In genomic region chr3:141368062-141368924, GRCh38 we compare ENCODE assay signal across 1 cellular context.
A peak's percentile ranks its signal among the peaks of the same experiment; 100 is the strongest.
TF ChIP-seq lines count a peak whose summit lies in the region.

A gene with protein sequence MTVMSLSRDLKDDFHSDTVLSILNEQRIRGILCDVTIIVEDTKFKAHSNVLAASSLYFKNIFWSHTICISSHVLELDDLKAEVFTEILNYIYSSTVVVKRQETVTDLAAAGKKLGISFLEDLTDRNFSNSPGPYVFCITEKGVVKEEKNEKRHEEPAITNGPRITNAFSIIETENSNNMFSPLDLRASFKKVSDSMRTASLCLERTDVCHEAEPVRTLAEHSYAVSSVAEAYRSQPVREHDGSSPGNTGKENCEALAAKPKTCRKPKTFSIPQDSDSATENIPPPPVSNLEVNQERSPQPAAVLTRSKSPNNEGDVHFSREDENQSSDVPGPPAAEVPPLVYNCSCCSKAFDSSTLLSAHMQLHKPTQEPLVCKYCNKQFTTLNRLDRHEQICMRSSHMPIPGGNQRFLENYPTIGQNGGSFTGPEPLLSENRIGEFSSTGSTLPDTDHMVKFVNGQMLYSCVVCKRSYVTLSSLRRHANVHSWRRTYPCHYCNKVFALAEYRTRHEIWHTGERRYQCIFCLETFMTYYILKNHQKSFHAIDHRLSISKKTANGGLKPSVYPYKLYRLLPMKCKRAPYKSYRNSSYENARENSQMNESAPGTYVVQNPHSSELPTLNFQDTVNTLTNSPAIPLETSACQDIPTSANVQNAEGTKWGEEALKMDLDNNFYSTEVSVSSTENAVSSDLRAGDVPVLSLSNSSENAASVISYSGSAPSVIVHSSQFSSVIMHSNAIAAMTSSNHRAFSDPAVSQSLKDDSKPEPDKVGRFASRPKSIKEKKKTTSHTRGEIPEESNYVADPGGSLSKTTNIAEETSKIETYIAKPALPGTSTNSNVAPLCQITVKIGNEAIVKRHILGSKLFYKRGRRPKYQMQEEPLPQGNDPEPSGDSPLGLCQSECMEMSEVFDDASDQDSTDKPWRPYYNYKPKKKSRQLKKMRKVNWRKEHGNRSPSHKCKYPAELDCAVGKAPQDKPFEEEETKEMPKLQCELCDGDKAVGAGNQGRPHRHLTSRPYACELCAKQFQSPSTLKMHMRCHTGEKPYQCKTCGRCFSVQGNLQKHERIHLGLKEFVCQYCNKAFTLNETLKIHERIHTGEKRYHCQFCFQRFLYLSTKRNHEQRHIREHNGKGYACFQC (N-terminal part only) (plus strand): TSS chr3:141368504. CDS start chr3:141442389, 73,885 bp downstream.

TF ChIP-seq in HepG2, 621 proteins besides CTCF, POLR2A, EP300 and RAD21 (continued from another document and continues in another):
- TF ChIP-seq, protein P1, sequence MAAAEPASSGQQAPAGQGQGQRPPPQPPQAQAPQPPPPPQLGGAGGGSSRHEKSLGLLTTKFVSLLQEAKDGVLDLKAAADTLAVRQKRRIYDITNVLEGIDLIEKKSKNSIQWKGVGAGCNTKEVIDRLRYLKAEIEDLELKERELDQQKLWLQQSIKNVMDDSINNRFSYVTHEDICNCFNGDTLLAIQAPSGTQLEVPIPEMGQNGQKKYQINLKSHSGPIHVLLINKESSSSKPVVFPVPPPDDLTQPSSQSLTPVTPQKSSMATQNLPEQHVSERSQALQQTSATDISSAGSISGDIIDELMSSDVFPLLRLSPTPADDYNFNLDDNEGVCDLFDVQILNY (CRISPR knock-in tag; conservative IDR thresholded peaks at IDR 0.05): 0 out of 2 replicates have a peak, but pooled peaks have one; percentile 16
- TF ChIP-seq CENPT (CRISPR knock-in tag; IDR thresholded peaks at IDR 0.05; ENCODE audit: low read depth) (no peak), RFX3 (CRISPR knock-in tag; IDR thresholded peaks at IDR 0.05) (no peak), SETDB1 (CRISPR knock-in tag; IDR thresholded peaks at IDR 0.05; ENCODE audit: borderline replicate concordance) (no peak), ZNF556 (CRISPR knock-in tag; IDR thresholded peaks at IDR 0.05; ENCODE audit: borderline replicate concordance) (peak; percentile 39; the same call in 1 of the 2 replicates), FOXP1 (IDR thresholded peaks at IDR 0.05) (no peak), FOXP1 (CRISPR knock-in tag; IDR thresholded peaks at IDR 0.05) (peak; percentile 63), ISL2 (CRISPR knock-in tag; IDR thresholded peaks at IDR 0.05) (peak; percentile 86), ZNF230 (CRISPR knock-in tag; IDR thresholded peaks at IDR 0.05) (no peak), HCFC1 (IDR thresholded peaks at IDR 0.05; ENCODE audit: low read depth, low read length) (no peak), EED (CRISPR knock-in tag; IDR thresholded peaks at IDR 0.05) (peak; percentile 48; the same call in 1 of the 2 replicates), ZNF704 (CRISPR knock-in tag; IDR thresholded peaks at IDR 0.05; ENCODE audit: borderline replicate concordance) (no peak), ZNF549 (CRISPR knock-in tag; IDR thresholded peaks at IDR 0.05) (no peak), GATAD1 (CRISPR knock-in tag; IDR thresholded peaks at IDR 0.05) (peak; percentile 74), ZNF766 (CRISPR knock-in tag; IDR thresholded peaks at IDR 0.05; ENCODE audit: borderline replicate concordance) (0 out of 2 replicates have a peak, but pooled peaks have one; percentile 83), ZFP37 (CRISPR knock-in tag; IDR thresholded peaks at IDR 0.05; ENCODE audit: borderline replicate concordance) (peak; percentile 93; the same call in 1 of the 2 replicates), RARG (CRISPR knock-in tag; IDR thresholded peaks at IDR 0.05; ENCODE audit: low read depth) (no peak), FUBP1 (CRISPR knock-in tag; IDR thresholded peaks at IDR 0.05; ENCODE audit: borderline replicate concordance) (no peak), LCORL (IDR thresholded peaks at IDR 0.05) (no peak), LCORL (CRISPR knock-in tag; IDR thresholded peaks at IDR 0.05) (peak; percentile 97), ZNF713 (CRISPR knock-in tag; IDR thresholded peaks at IDR 0.05) (0 out of 2 replicates have a peak, but pooled peaks have one; percentile 26), ARID4A (CRISPR knock-in tag; IDR thresholded peaks at IDR 0.05; ENCODE audit: borderline replicate concordance) (peak; percentile 78; the same call in 1 of the 2 replicates), BRF2 (CRISPR knock-in tag; IDR thresholded peaks at IDR 0.05) (no peak), CREB1 (IDR thresholded peaks at IDR 0.05) (peak; percentile 97), CREB1 (CRISPR knock-in tag; IDR thresholded peaks at IDR 0.05) (peak; percentile 94), SIX4 (CRISPR knock-in tag; IDR thresholded peaks at IDR 0.05) (peak; percentile 74; the same call in 1 of the 2 replicates), BRCA1 (CRISPR knock-in tag; IDR thresholded peaks at IDR 0.05) (peak; percentile 77; the same call in 1 of the 2 replicates), ZNF101 (CRISPR knock-in tag; IDR thresholded peaks at IDR 0.05; ENCODE audit: borderline replicate concordance, low read depth) (no peak), ZNF616 (CRISPR knock-in tag; IDR thresholded peaks at IDR 0.05; ENCODE audit: low read depth) (0 out of 2 replicates have a peak, but pooled peaks have one; percentile 31)
- TF ChIP-seq, protein P2, sequence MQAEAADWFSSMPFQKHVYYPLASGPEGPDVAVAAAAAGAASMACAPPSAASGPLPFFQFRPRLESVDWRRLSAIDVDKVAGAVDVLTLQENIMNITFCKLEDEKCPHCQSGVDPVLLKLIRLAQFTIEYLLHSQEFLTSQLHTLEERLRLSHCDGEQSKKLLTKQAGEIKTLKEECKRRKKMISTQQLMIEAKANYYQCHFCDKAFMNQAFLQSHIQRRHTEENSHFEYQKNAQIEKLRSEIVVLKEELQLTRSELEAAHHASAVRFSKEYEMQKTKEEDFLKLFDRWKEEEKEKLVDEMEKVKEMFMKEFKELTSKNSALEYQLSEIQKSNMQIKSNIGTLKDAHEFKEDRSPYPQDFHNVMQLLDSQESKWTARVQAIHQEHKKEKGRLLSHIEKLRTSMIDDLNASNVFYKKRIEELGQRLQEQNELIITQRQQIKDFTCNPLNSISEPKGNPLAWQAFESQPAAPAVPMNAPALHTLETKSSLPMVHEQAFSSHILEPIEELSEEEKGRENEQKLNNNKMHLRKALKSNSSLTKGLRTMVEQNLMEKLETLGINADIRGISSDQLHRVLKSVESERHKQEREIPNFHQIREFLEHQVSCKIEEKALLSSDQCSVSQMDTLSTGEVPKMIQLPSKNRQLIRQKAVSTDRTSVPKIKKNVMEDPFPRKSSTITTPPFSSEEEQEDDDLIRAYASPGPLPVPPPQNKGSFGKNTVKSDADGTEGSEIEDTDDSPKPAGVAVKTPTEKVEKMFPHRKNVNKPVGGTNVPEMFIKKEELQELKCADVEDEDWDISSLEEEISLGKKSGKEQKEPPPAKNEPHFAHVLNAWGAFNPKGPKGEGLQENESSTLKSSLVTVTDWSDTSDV (CRISPR knock-in tag; IDR thresholded peaks at IDR 0.05): 0 out of 2 replicates have a peak, but pooled peaks have one; percentile 45
- TF ChIP-seq, protein P3, sequence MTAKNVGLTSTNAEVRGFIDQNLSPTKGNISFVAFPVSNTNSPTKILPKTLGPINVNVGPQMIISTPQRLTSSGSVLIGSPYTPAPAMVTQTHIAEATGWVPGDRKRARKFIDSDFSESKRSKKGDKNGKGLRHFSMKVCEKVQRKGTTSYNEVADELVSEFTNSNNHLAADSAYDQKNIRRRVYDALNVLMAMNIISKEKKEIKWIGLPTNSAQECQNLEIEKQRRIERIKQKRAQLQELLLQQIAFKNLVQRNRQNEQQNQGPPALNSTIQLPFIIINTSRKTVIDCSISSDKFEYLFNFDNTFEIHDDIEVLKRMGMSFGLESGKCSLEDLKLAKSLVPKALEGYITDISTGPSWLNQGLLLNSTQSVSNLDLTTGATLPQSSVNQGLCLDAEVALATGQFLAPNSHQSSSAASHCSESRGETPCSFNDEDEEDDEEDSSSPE (CRISPR knock-in tag; IDR thresholded peaks at IDR 0.05): peak; percentile 51; the same call in 1 of the 2 replicates
- TF ChIP-seq, protein P4, sequence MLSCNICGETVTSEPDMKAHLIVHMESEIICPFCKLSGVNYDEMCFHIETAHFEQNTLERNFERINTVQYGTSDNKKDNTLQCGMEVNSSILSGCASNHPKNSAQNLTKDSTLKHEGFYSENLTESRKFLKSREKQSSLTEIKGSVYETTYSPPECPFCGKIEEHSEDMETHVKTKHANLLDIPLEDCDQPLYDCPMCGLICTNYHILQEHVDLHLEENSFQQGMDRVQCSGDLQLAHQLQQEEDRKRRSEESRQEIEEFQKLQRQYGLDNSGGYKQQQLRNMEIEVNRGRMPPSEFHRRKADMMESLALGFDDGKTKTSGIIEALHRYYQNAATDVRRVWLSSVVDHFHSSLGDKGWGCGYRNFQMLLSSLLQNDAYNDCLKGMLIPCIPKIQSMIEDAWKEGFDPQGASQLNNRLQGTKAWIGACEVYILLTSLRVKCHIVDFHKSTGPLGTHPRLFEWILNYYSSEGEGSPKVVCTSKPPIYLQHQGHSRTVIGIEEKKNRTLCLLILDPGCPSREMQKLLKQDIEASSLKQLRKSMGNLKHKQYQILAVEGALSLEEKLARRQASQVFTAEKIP (CRISPR knock-in tag; IDR thresholded peaks at IDR 0.05; ENCODE audit: borderline replicate concordance): no peak
